8 cellular contexts compared by ENCODE assay signal in the genomic region with DNA sequence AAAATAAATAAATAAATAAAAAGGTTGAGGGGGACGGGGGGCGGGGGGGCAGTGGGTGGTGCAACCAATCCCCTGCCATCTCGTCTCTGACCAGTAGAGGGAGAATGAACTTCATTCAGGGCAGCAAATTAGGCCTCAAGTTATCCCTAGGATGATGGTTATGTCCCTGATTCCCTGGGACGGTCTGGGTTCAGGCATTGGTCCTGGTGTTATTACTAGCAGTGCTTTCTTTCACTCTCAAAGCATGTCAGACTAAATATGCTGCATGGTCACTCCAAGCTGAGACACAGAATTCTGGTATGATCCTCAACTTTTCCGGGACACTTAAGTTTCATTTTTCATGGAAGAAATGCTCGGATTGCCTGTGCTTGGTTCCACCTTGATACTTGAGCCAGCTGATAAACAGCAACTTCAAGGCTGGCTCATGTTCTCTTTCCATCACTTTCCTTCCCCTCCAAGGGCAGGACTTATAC. TPM values are rescaled to one million over a fixed set of nuclear protein-coding genes. Genes with fewer than 3 reads are reported as not detected.
DNase-seq lines count a peak whose midpoint lies in the region; ATAC-seq, FAIRE-seq and TF ChIP-seq lines count a peak whose summit lies in the region.

No MANE protein-coding gene starts in this region.

- peak; percentile 90 for TF ChIP-seq CTCF in CD14-positive monocyte (IDR thresholded peaks at IDR 0.05)

- DNase-seq in CD14-positive monocyte (ENCODE audit: low spot score): no peak
- peak; percentile 87 for DNase-seq in H7
- DNase-seq in RCC 7860 (ENCODE audit: low spot score): peak; percentile 41
- peak; percentile 62 for DNase-seq in dedifferentiated amniotic fluid mesenchymal stem cell (ENCODE audit: extremely low spot score)
- DNase-seq in lung microvascular endothelial cell (ENCODE audit: low read depth in 2 of 2): peak; percentile 66 to 72
- DNase-seq in GDM1 (lab: John Stamatoyannopoulos, UW): no peak
- DNase-seq in effector memory CD4-positive, alpha-beta T cell: no peak

- H3K9me3 Mint-ChIP-seq in CD14-positive monocyte: peaks cover 0 to 2% (median 0%) of the 10 kb centered on the region in 7 donors

- peaks cover 0 to under 1% (median 0%) of the 10 kb centered on the region in 3 donors for H3K27me3 Mint-ChIP-seq in CD14-positive monocyte (ENCODE audit: low read depth in 3 of 3)

- no peak for ATAC-seq in GM21423 (IDR thresholded peaks at IDR 0.05; ENCODE audit: unreplicated experiment)

- H3K4me3 Mint-ChIP-seq in CD14-positive monocyte: no peak overlapping the region

- peak overlapping the region in 2 of 7 donors; percentile 25 to 49 for H3K27ac Mint-ChIP-seq in CD14-positive monocyte

- no peak overlapping the region for H3K4me3 ChIP-seq in H7 (ENCODE audit: insufficient read depth, low read depth, low read length)
- H3K4me3 ChIP-seq in effector memory CD4-positive, alpha-beta T cell (ENCODE audit: insufficient read depth, low read depth, low read length, poor library complexity, severe bottlenecking): no peak overlapping the region

- no peaks in the 10 kb centered on the region for H3K9me3 ChIP-seq in effector memory CD4-positive, alpha-beta T cell (ENCODE audit: control insufficient read depth, low read length)

- peaks cover 24% of the 10 kb centered on the region for H3K4me1 Mint-ChIP-seq in CD14-positive monocyte

- H3K4me1 ChIP-seq in effector memory CD4-positive, alpha-beta T cell (ENCODE audit: control insufficient read depth, insufficient read depth, low read length, poor library complexity, severe bottlenecking): peaks cover 12% of the 10 kb centered on the region

- peaks cover 33 to 40% of the 10 kb centered on the region in 2 donors for H3K36me3 Mint-ChIP-seq in CD14-positive monocyte

- FAIRE-seq in RCC 7860 (lab: Jason Lieb, UNC): no peak

- intact Hi-C loops in CD14-positive monocyte (cut with micrococcal nuclease): loop anchor here in 1 of 2 donors (5.0 kb wide), 1 partner anchor 61 kb away; a partner anchor contains a TSS

- no peaks in the 10 kb centered on the region for H3K36me3 ChIP-seq in H7 (replicated peaks; ENCODE audit: control insufficient read depth, insufficient read depth, low read length)
- H3K36me3 ChIP-seq in effector memory CD4-positive, alpha-beta T cell (ENCODE audit: control insufficient read depth, insufficient read depth, low read length): no peaks in the 10 kb centered on the region

- no peak overlapping the region for H3K27ac ChIP-seq in effector memory CD4-positive, alpha-beta T cell (ENCODE audit: insufficient read depth, low read length, poor library complexity, severe bottlenecking)

- no peaks in the 10 kb centered on the region for H3K27me3 ChIP-seq in H7 (ENCODE audit: control insufficient read depth, insufficient read depth, low read length)
- no peaks in the 10 kb centered on the region for H3K27me3 ChIP-seq in effector memory CD4-positive, alpha-beta T cell (replicated peaks; ENCODE audit: control insufficient read depth, insufficient read depth, low read length, poor library complexity, severe bottlenecking)

RNA-seq across cellular contexts. Expression of a gene that starts 59.4 kb away (rescaled TPM):
- polyA plus RNA-seq in CD14-positive monocyte: 10 to 100 TPM; 60.9 to 69.0 TPM
- 10.5 and 13.8 TPM in 2 replicates for total RNA-seq in H7 (2014; rRNA removed; shearing (Covaris generic))
- 16.1 and 23.5 TPM in 2 replicates for total RNA-seq in lung microvascular endothelial cell

Comparison
In these comparisons a context has a peak if more than half of its experiments do, and no peak if none do; other contexts are left out.
1. DNase-seq: peak in H7 (single experiment), RCC 7860 (single experiment), dedifferentiated amniotic fluid mesenchymal stem cell (single experiment) and lung microvascular endothelial cell (2 of 2); none in CD14-positive monocyte (single experiment), GDM1 (single experiment) and effector memory CD4-positive, alpha-beta T cell (0 of 3).